Comparison of ENCODE assay signal across 22 cellular contexts in genomic region chr13:39341238-39341637, GRCh38.
A peak's percentile ranks its signal among the peaks of the same experiment; 100 is the strongest.
DNase-seq lines count a peak whose midpoint lies in the region; ATAC-seq, FAIRE-seq and TF ChIP-seq lines count a peak whose summit lies in the region.
"Had no signal": no experiment of that assay in that cellular context is flagged by ENCODE, and none has a peak within 500 bp of the region (broad histone marks: within the 10 kb centered on the region; RNA-seq: fewer than 3 reads in every experiment).

No MANE protein-coding gene starts in this region.

- no peak overlapping the region for H2AK5ac ChIP-seq in H1 (ENCODE audit: low read depth, low read length)

- H2BK15ac ChIP-seq in H1 (ENCODE audit: low read length), result no peak overlapping the region

- peak overlapping the region; percentile 69 for H3K4ac ChIP-seq in H1 (replicated peaks; ENCODE audit: insufficient read length, low read depth, low read length)

- H3K18ac ChIP-seq in H1 (ENCODE audit: extremely low read depth, low read length), result no peak overlapping the region

- FAIRE-seq in HepG2 (lab: Jason Lieb, UNC) (no peak), H1 (lab: Jason Lieb, UNC) (no peak)
- FAIRE-seq: GM12891 had no signal

- H3K56ac ChIP-seq in H1 (replicated peaks; ENCODE audit: insufficient read length, low read depth, low read length), result no peak overlapping the region

- H3K4me1 ChIP-seq in HepG2 (ENCODE audit: insufficient read depth, low read length) (no peaks in the 10 kb centered on the region), right lobe of liver (no peaks in the 10 kb centered on the region), H1 (replicated peaks in 1 of 4; ENCODE audit: control insufficient read depth in 3 of 4, insufficient read depth in 4 of 4, low read length in 3 of 4) (no peaks in the 10 kb centered on the region)

- H4K20me1 ChIP-seq in HepG2 (ENCODE audit: insufficient read depth, low read length) (no peaks in the 10 kb centered on the region), H1 (replicated peaks in 1 of 2; ENCODE audit: control insufficient read depth in 1 of 2, insufficient read depth in 2 of 2, low read length in 2 of 2) (no peaks in the 10 kb centered on the region)

- H2BK120ac ChIP-seq in H1 (replicated peaks; ENCODE audit: low read depth, low read length), result no peak overlapping the region

- H2BK5ac ChIP-seq in H1 (ENCODE audit: low read depth, low read length), result no peak overlapping the region

- H3K79me1 ChIP-seq in H1 (ENCODE audit: low read depth, low read length), result no peaks in the 10 kb centered on the region

- H3K4me3 ChIP-seq in HepG2 (replicated peaks in 1 of 3; ENCODE audit: insufficient read depth in 1 of 3, low read depth in 2 of 3, low read length in 3 of 3) (no peak overlapping the region), right lobe of liver (no peak overlapping the region), H1 (ENCODE audit: extremely low read depth in 1 of 4, insufficient read depth in 2 of 4, low read depth in 3 of 4, low read length in 4 of 4) (no peak overlapping the region)
- H3K4me3 ChIP-seq: PC-9 had no signal

- H4K8ac ChIP-seq in H1 (ENCODE audit: extremely low read depth, insufficient read depth, low read length), result no peak overlapping the region

- TF ChIP-seq EP300 in HepG2 (IDR thresholded peaks at IDR 0.05; ENCODE audit: low read depth in 2 of 2, low read length in 2 of 2) (no peak), HepG2 (CRISPR knock-in tag; IDR thresholded peaks at IDR 0.05; ENCODE audit: borderline replicate concordance) (no peak), H1 (IDR thresholded peaks at IDR 0.05; ENCODE audit: borderline replicate concordance in 1 of 2, low read depth in 2 of 2, low read length in 2 of 2) (no peak)

- H3K23me2 ChIP-seq in H1 (ENCODE audit: low read depth, low read length), result no peaks in the 10 kb centered on the region; the same call in 1 of the 2 replicates

- H3K36me3 ChIP-seq in HepG2 (replicated peaks in 1 of 2; ENCODE audit: control insufficient read depth in 1 of 2, insufficient read depth in 2 of 2, low read length in 2 of 2) (no peaks in the 10 kb centered on the region), right lobe of liver (no peaks in the 10 kb centered on the region), H1 (ENCODE audit: control insufficient read depth in 2 of 4, insufficient read depth in 4 of 4, low read length in 3 of 4) (no peaks in the 10 kb centered on the region)

- TF ChIP-seq CTCF in HepG2 (CRISPR knock-in tag; IDR thresholded peaks at IDR 0.05) (no peak), right lobe of liver (IDR thresholded peaks at IDR 0.05) (no peak), H1 (IDR thresholded peaks at IDR 0.05; ENCODE audit: control extremely low read depth in 1 of 3, insufficient read depth in 1 of 3, low read depth in 1 of 3, low read length in 3 of 3) (no peak)

- H3K9me3 ChIP-seq in HepG2 (ENCODE audit: low read length), result no peaks in the 10 kb centered on the region
- H3K9me3 ChIP-seq in right lobe of liver, result no peaks in the 10 kb centered on the region
- H3K9me3 ChIP-seq in H1 (ENCODE audit: insufficient read depth in 2 of 2, low read depth in 1 of 2, low read length in 1 of 2), result no peaks in the 10 kb centered on the region

- POLR2A ChIA-PET in HepG2 (lab: Yijun Ruan, JAX) (no interaction called here), H1 (lab: Charles Lee; ENCODE audit: partially characterized antibody) (interaction anchor here (1.4 kb wide), 1 partner anchor 44 kb away, joined by 3 read pairs; no protein-coding TSS in a partner anchor)

- intact Hi-C loops in HepG2 (cut with micrococcal nuclease; ENCODE audit: unreplicated experiment), result no loop called here
- intact Hi-C loops in right lobe of liver (cut with DNase I), result no loop called here

- in situ Hi-C loops in HepG2 (cut with HindIII; ENCODE audit: extremely low pct_ligation_motif_present, low pct_unique_long_range_greater_than_20kb), result no loop called here

- TF ChIP-seq RAD21 in HepG2 (CRISPR knock-in tag; IDR thresholded peaks at IDR 0.05) (no peak), H1 (IDR thresholded peaks at IDR 0.05 in 1 of 2, conservative IDR thresholded peaks at IDR 0.05 in 1 of 2; ENCODE audit: low read depth in 2 of 2, low read length in 2 of 2) (no peak)

- no peak overlapping the region for H2BK12ac ChIP-seq in H1 (ENCODE audit: low read depth, low read length)

- H3K27me3 ChIP-seq in HepG2 (ENCODE audit: control insufficient read depth in 1 of 2, insufficient read depth in 2 of 2, low read length in 2 of 2) (no peaks in the 10 kb centered on the region), right lobe of liver (no peaks in the 10 kb centered on the region), H1 (replicated peaks in 1 of 4; ENCODE audit: control insufficient read depth in 3 of 4, extremely low read depth in 1 of 4, insufficient read depth in 3 of 4, low read length in 3 of 4) (peaks cover 0 to 6% (median under 1%) of the 10 kb centered on the region in 4 experiments; a peak in 1 of 7 replicates)

- TF ChIP-seq POLR2A in HepG2 (IDR thresholded peaks at IDR 0.05; ENCODE audit: insufficient read depth in 1 of 2, low read depth in 2 of 2, low read length in 2 of 2), result no peak
- no peak for TF ChIP-seq POLR2A in right lobe of liver (IDR thresholded peaks at IDR 0.05)
- no peak for TF ChIP-seq POLR2A in H1 (IDR thresholded peaks at IDR 0.05; ENCODE audit: control extremely low read depth in 1 of 2, low read depth in 2 of 2, low read length in 2 of 2)

- no TSS peak for BruUV-seq in HepG2 (replicated peaks; lab: Mats Ljungman, UMichigan)

- H2BK20ac ChIP-seq in H1 (ENCODE audit: low read length), result no peak overlapping the region

- H4K91ac ChIP-seq in H1 (replicated peaks; ENCODE audit: insufficient read length, low read length), result no peak overlapping the region

- H3K4me2 ChIP-seq in HepG2 (ENCODE audit: low read depth, low read length) (no peak overlapping the region), H1 (ENCODE audit: insufficient read depth in 1 of 2, low read depth in 2 of 2, low read length in 2 of 2) (no peak overlapping the region)
- H3K4me2 ChIP-seq: PC-9 had no signal

- no peak overlapping the region for H4K5ac ChIP-seq in H1 (ENCODE audit: insufficient read length, low read depth, low read length)

- CTCF ChIA-PET in HepG2 (lab: Yijun Ruan, JAX; ENCODE audit: low intra/inter-chr PET ratio, low total read pairs), result no interaction called here
- CTCF ChIA-PET in H1 (lab: Charles Lee; ENCODE audit: partially characterized antibody), result interaction anchor here (0.8 to 1.3 kb wide), 2 partner anchors 9 to 57 kb away, joined by 3 read pairs; no protein-coding TSS in a partner anchor

- 40% methylated on average over 1 of the region's 1 CpG for WGBS in HepG2 (ENCODE audit: low lambda C conversion rate)
- WGBS in right lobe of liver (ENCODE audit: insufficient coverage, low coverage, low lambda C conversion rate, missing lambda C conversion rate), result 0% methylated on average over 1 of the region's 1 CpG
- WGBS in H1 (ENCODE audit: extremely low coverage in 1 of 2, insufficient coverage in 1 of 2, insufficient read length in 1 of 2, insufficient replicate concordance in 2 of 2, low coverage in 1 of 2, low lambda C conversion rate in 2 of 2, missing lambda C conversion rate in 1 of 2), 2 experiments, result 48% methylated on average over 1 of the region's 1 CpG; no CpG with 5 or more reads in 1 of the 2 experiments

- no peak overlapping the region for H3K14ac ChIP-seq in H1 (ENCODE audit: insufficient read length)

- H3K9ac ChIP-seq in HepG2 (ENCODE audit: insufficient read depth, low read depth, low read length), result no peak overlapping the region
- H3K9ac ChIP-seq in H1 (replicated peaks in 1 of 4; ENCODE audit: extremely low read depth in 1 of 4, low read depth in 3 of 4, low read length in 3 of 4), result no peak overlapping the region

- H2AFZ ChIP-seq in HepG2 (ENCODE audit: low read length) (no peak overlapping the region), H1 (ENCODE audit: low read length) (no peak overlapping the region)
- H2AFZ ChIP-seq: PC-9 had no signal

- no peaks in the 10 kb centered on the region for H3K79me2 ChIP-seq in HepG2 (ENCODE audit: insufficient read depth, low read length)
- H3K79me2 ChIP-seq in H1 (ENCODE audit: control insufficient read depth in 1 of 2, insufficient read depth in 2 of 2, low read length in 2 of 2), result no peaks in the 10 kb centered on the region

- DNase-seq in HepG2 (ENCODE audit: low spot score) (no peak), right lobe of liver (no peak), Kasumi-1 (lab: John Stamatoyannopoulos, UW) (peak; percentile 3 to 25), H1 (ENCODE audit: low read depth in 1 of 2, low spot score in 2 of 2) (no peak), NCI-H1694 treated with DMSO at 0.1 percent for 48 hours (lab: John Stamatoyannopoulos, UW) (no peak), NCI-H2196 treated with DMSO at 0.1 percent for 48 hours (lab: John Stamatoyannopoulos, UW; ENCODE audit: unreplicated experiment) (no peak), activated gamma-delta T cell treated with Interleukin-2 at 50 U/mL for 16 hours (no peak)
- DNase-seq: ACHN; C1 segment of cervical spinal cord; CD8-positive, alpha-beta T cell; DND-41; HCEC 1CT; Karpas-422; NCI-H1694; NCI-H2171 treated with DMSO at 0.1 percent for 48 hours; NCI-H69; PC-9; RPMI8226; SHP77 treated with DMSO at 0.1 percent for 48 hours; T-cell had no signal

- H3K27ac ChIP-seq in HepG2 (ENCODE audit: extremely low read length, insufficient read depth, low read length) (no peak overlapping the region), right lobe of liver (no peak overlapping the region), H1 (ENCODE audit: low read depth, low read length) (no peak overlapping the region)
- H3K27ac ChIP-seq: PC-9 had no signal

- no peak overlapping the region for H3K23ac ChIP-seq in H1 (ENCODE audit: insufficient read length)

- ATAC-seq in HepG2, result no peak
- ATAC-seq in right lobe of liver, result no peak
- ATAC-seq: CD8-positive, alpha-beta T cell; SK-N-SH treated with all-trans-retinoic acid at 6 μM for 48 hours; T-cell had no signal

TF ChIP-seq in H1, 55 proteins besides CTCF, POLR2A, EP300 and RAD21 (continues in another document):
- TF ChIP-seq MAX (IDR thresholded peaks at IDR 0.05), result no peak
- TF ChIP-seq CREB1 (IDR thresholded peaks at IDR 0.05), result no peak
- no peak for TF ChIP-seq SIN3A (conservative IDR thresholded peaks at IDR 0.05 in 1 of 2, IDR thresholded peaks at IDR 0.05 in 1 of 2; ENCODE audit: low read depth in 1 of 2, low read length in 2 of 2)
- no peak for TF ChIP-seq POLR2AphosphoS5 (IDR thresholded peaks at IDR 0.05; ENCODE audit: low read depth, low read length)
- TF ChIP-seq RXRA (IDR thresholded peaks at IDR 0.05; ENCODE audit: insufficient read depth, low read depth, low read length), result no peak
- no peak for TF ChIP-seq BACH1 (IDR thresholded peaks at IDR 0.05; ENCODE audit: low read length)
- TF ChIP-seq CTBP2 (IDR thresholded peaks at IDR 0.05; ENCODE audit: borderline replicate concordance, insufficient read depth, insufficient read length, low read length), result no peak
- TF ChIP-seq RFX5 (IDR thresholded peaks at IDR 0.05; ENCODE audit: borderline replicate concordance, low read depth, low read length), result no peak
- no peak for TF ChIP-seq KDM5A (IDR thresholded peaks at IDR 0.05; ENCODE audit: low read length)
- TF ChIP-seq JUN (IDR thresholded peaks at IDR 0.05; ENCODE audit: low read depth, low read length), result no peak

Comparison
In these comparisons a context has a peak if more than half of its experiments do, and no peak if none do; other contexts are left out.
1. DNase-seq: peak in Kasumi-1 (2 of 2); none in HepG2 (single experiment), right lobe of liver (0 of 3), H1 (0 of 2), NCI-H1694 treated with DMSO at 0.1 percent for 48 hours (single experiment), NCI-H2196 treated with DMSO at 0.1 percent for 48 hours (single experiment) and activated gamma-delta T cell treated with Interleukin-2 at 50 U/mL for 16 hours (single experiment).
2. Of the 41 proteins assayed by ChIP-seq in both HepG2 and H1: peak only in HepG2: MAFK; only in H1: none; in both: none; in neither: 40.